In genomic region chr17:2393954-2394749, GRCh38 we compare ENCODE assay signal across 8 cellular contexts. TPM values are rescaled to one million over a fixed set of nuclear protein-coding genes. Genes with fewer than 3 reads are reported as not detected.
DNase-seq lines count a peak whose midpoint lies in the region; ATAC-seq lines count a peak whose summit lies in the region.

No MANE protein-coding gene starts in this region.

- peak; percentile 37 for DNase-seq in stimulated activated naive CD8-positive, alpha-beta T cell treated with anti-CD3 and anti-CD28 coated beads, Interleukin-15, Interleukin-2, amounts not matched to agents 100 U/mL and 50 U/mL, for 24 hours
- DNase-seq in NCI-H1092 treated with DMSO at 0.1 percent for 48 hours (lab: John Stamatoyannopoulos, UW): no peak
- no peak for DNase-seq in sciatic nerve (ENCODE audit: low spot score)
- no peak for DNase-seq in NCI-H2227 (lab: John Stamatoyannopoulos, UW; ENCODE audit: unreplicated experiment)

- H3K27me3 ChIP-seq in iPS-15b (ENCODE audit: control insufficient read depth, insufficient read depth, low read length): no peaks in the 10 kb centered on the region

- H3K27ac Mint-ChIP-seq in activated T-helper 17 cell treated with anti-CD3 and anti-CD28 coated beads, Interleukin-2, amount 50 U/mL, for 72 hours: peak overlapping the region; percentile 83

- no peaks in the 10 kb centered on the region for H3K9me3 Mint-ChIP-seq in activated T-helper 17 cell treated with anti-CD3 and anti-CD28 coated beads, Interleukin-2, amount 50 U/mL, for 72 hours

- intact Hi-C loops in sciatic nerve (cut with DNase I): no loop called here

- no peak overlapping the region for H3K9ac ChIP-seq in iPS-15b (ENCODE audit: low read depth, low read length)

- H3K9me3 ChIP-seq in iPS-15b (ENCODE audit: control insufficient read depth, insufficient read depth, low read length): no peaks in the 10 kb centered on the region

- peaks cover 17% of the 10 kb centered on the region for H3K36me3 Mint-ChIP-seq in activated T-helper 17 cell treated with anti-CD3 and anti-CD28 coated beads, Interleukin-2, amount 50 U/mL, for 72 hours (ENCODE audit: low read depth)

- no peaks in the 10 kb centered on the region for H3K27me3 Mint-ChIP-seq in activated T-helper 17 cell treated with anti-CD3 and anti-CD28 coated beads, Interleukin-2, amount 50 U/mL, for 72 hours

- peak; percentile 0 for ATAC-seq in HG02759 (IDR thresholded peaks at IDR 0.05; ENCODE audit: unreplicated experiment)
- no peak for ATAC-seq in activated T-helper 17 cell treated with anti-CD3 and anti-CD28 coated beads, Interleukin-2, amount 50 U/mL, for 72 hours (replicated peaks)
- no peak for ATAC-seq in stimulated activated naive CD8-positive, alpha-beta T cell treated with anti-CD3 and anti-CD28 coated beads, Interleukin-15, Interleukin-2, amounts not matched to agents 100 U/mL and 50 U/mL, for 24 hours
- no peak for ATAC-seq in GM18907 (IDR thresholded peaks at IDR 0.05; ENCODE audit: unreplicated experiment)
- ATAC-seq in sciatic nerve: no peak

- peaks cover 25% of the 10 kb centered on the region for H3K4me1 Mint-ChIP-seq in activated T-helper 17 cell treated with anti-CD3 and anti-CD28 coated beads, Interleukin-2, amount 50 U/mL, for 72 hours

- H3K36me3 ChIP-seq in iPS-15b (ENCODE audit: control insufficient read depth, insufficient read depth, low read length): no peaks in the 10 kb centered on the region

- H3K4me3 ChIP-seq in iPS-15b (ENCODE audit: low read depth, low read length): peak overlapping the region; percentile 41

- H3K4me1 ChIP-seq in iPS-15b (ENCODE audit: control insufficient read depth, insufficient read depth, low read length): peaks cover 22% of the 10 kb centered on the region

- H3K4me3 Mint-ChIP-seq in activated T-helper 17 cell treated with anti-CD3 and anti-CD28 coated beads, Interleukin-2, amount 50 U/mL, for 72 hours: peak overlapping the region; percentile 97

RNA-seq across cellular contexts. Expression of gene MNT, which starts 6.7 kb away (rescaled TPM):
- 10 to 100 TPM; 28.7 to 33.2 TPM for total RNA-seq in activated T-helper 17 cell treated with anti-CD3 and anti-CD28 coated beads, Interleukin-2, amount 50 U/mL, for 72 hours
- total RNA-seq in sciatic nerve: 37.7 TPM

RNA-seq across cellular contexts. Expression of gene SGSM2, which starts 56.9 kb away (rescaled TPM):
- 10 to 100 TPM; 35.2 to 43.4 TPM for total RNA-seq in activated T-helper 17 cell treated with anti-CD3 and anti-CD28 coated beads, Interleukin-2, amount 50 U/mL, for 72 hours
- 59.3 TPM for total RNA-seq in sciatic nerve

RNA-seq across cellular contexts. Expression of gene TSR1, which starts 57.9 kb away (rescaled TPM):
- total RNA-seq in activated T-helper 17 cell treated with anti-CD3 and anti-CD28 coated beads, Interleukin-2, amount 50 U/mL, for 72 hours: 10 to 100 TPM; 48.8 to 77.1 TPM
- total RNA-seq in sciatic nerve: 18.4 TPM
